ENCODE assay signal across 8 cellular contexts in the genomic region with DNA sequence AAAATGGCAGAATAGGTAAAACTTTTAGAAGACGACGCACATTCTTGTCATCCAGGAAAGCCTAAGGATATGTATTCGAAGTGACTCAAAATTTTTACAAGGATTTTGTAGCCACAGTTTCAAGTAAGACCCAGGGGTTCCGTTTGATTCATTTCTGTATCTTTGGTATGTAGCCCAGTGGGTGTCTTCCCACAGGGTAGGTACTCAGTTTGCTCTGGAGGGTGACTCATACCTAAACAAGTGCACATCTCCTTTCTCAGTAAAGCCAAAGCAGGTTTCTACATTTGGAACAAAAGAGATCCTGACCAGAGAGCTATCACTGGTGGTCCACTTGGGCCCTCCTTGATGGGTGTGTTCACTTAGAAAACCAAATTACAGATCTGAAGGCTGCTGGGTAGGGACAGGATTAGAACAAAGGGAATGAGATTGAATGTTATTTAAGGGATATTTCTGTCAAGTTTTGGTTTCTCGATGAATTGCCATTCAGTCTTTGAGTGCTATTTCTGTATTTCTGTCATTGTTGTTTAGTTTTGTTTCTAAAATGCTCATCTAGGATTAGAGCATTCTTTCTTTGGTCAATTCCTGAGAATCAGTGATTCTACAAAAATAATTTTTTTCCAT. TPM values are rescaled to one million over a fixed set of nuclear protein-coding genes. Genes with fewer than 3 reads are reported as not detected.
DNase-seq lines count a peak whose midpoint lies in the region; ATAC-seq and TF ChIP-seq lines count a peak whose summit lies in the region.

No MANE protein-coding gene starts in this region.

- H3K36me3 ChIP-seq in PC-9 (ENCODE audit: low read depth) (0 out of 2 replicates have a peak, but pooled peaks cover 12% of the 10 kb centered on the region), hepatocyte (replicated peaks; ENCODE audit: insufficient read depth, low read depth) (no peaks in the 10 kb centered on the region)
- H3K36me3 ChIP-seq in naive thymus-derived CD4-positive, alpha-beta T cell (ENCODE audit: control insufficient read depth in 2 of 3, insufficient read depth in 3 of 3, low read length in 3 of 3) = no peaks in the 10 kb centered on the region

- H3K9me3 ChIP-seq in PC-9 (ENCODE audit: insufficient read depth, low read depth) (no peaks in the 10 kb centered on the region), hepatocyte (ENCODE audit: low read depth) (no peaks in the 10 kb centered on the region)
- no peaks in the 10 kb centered on the region for H3K9me3 ChIP-seq in naive thymus-derived CD4-positive, alpha-beta T cell (ENCODE audit: control insufficient read depth in 2 of 3, low read length in 3 of 3)

- no peaks in the 10 kb centered on the region for H3K27me3 Mint-ChIP-seq in naive thymus-derived CD4-positive, alpha-beta T cell
- H3K27me3 Mint-ChIP-seq in naive thymus-derived CD8-positive, alpha-beta T cell = peaks cover 0 to 5% (median 0%) of the 10 kb centered on the region in 5 donors

- intact Hi-C loops in PC-9 (cut with micrococcal nuclease; ENCODE audit: unreplicated experiment) = loop anchor here (1.0 kb wide), 2 partner anchors 11 to 24 kb away; no protein-coding TSS in a partner anchor
- intact Hi-C loops in naive thymus-derived CD4-positive, alpha-beta T cell (cut with micrococcal nuclease) = no loop called here

- TF ChIP-seq CTCF in HFF-Myc (IDR thresholded peaks at IDR 0.05; ENCODE audit: low read depth, low read length, missing control alignments) (no peak), PC-9 (conservative IDR thresholded peaks at IDR 0.05) (no peak), hepatocyte (IDR thresholded peaks at IDR 0.05; ENCODE audit: poor library complexity) (no peak)

- DNase-seq in HFF-Myc (ENCODE audit: extremely low read depth, low read depth) (peak; percentile 44), PC-9 (peak; percentile 50 to 98), hepatocyte (ENCODE audit: low spot score) (peak; percentile 10), T-helper 9 cell (no peak), NCI-H2196 (lab: John Stamatoyannopoulos, UW; ENCODE audit: unreplicated experiment) (no peak)
- no peak for DNase-seq in naive thymus-derived CD4-positive, alpha-beta T cell
- no peak for DNase-seq in naive thymus-derived CD8-positive, alpha-beta T cell

- H3K79me2 ChIP-seq in PC-9 (ENCODE audit: low read depth) (peaks cover 12% of the 10 kb centered on the region; the same call in 1 of the 2 replicates), hepatocyte (peaks cover 55% of the 10 kb centered on the region)

- H3K27ac Mint-ChIP-seq in naive thymus-derived CD4-positive, alpha-beta T cell = peak overlapping the region in 1 of 9 donors; percentile 33
- H3K27ac Mint-ChIP-seq in naive thymus-derived CD8-positive, alpha-beta T cell = no peak overlapping the region

- no peak overlapping the region for H3K4me3 Mint-ChIP-seq in naive thymus-derived CD4-positive, alpha-beta T cell
- H3K4me3 Mint-ChIP-seq in naive thymus-derived CD8-positive, alpha-beta T cell = no peak overlapping the region

- H3K36me3 Mint-ChIP-seq in naive thymus-derived CD4-positive, alpha-beta T cell = no peaks in the 10 kb centered on the region
- H3K36me3 Mint-ChIP-seq in naive thymus-derived CD8-positive, alpha-beta T cell = no peaks in the 10 kb centered on the region

- H3K27ac ChIP-seq in PC-9 (peak overlapping the region; percentile 83), hepatocyte (peak overlapping the region; percentile 81)
- H3K27ac ChIP-seq in naive thymus-derived CD4-positive, alpha-beta T cell (ENCODE audit: low read depth, low read length) = no peak overlapping the region

- H3K4me1 ChIP-seq in PC-9 (replicated peaks; ENCODE audit: insufficient read depth) (peaks cover 39% of the 10 kb centered on the region), hepatocyte (ENCODE audit: insufficient read depth) (peaks cover 8% of the 10 kb centered on the region)
- H3K4me1 ChIP-seq in naive thymus-derived CD4-positive, alpha-beta T cell (ENCODE audit: control insufficient read depth in 2 of 2, insufficient read depth in 2 of 2, low read length in 2 of 2) = no peaks in the 10 kb centered on the region

- no TSS peak for BruUV-seq in PC-9 (replicated peaks; lab: Mats Ljungman, UMichigan)

- peak; percentile 99 for ATAC-seq in GM18502 (IDR thresholded peaks at IDR 0.05; ENCODE audit: poor library complexity, unreplicated experiment)
- no peak for ATAC-seq in naive thymus-derived CD4-positive, alpha-beta T cell
- no peak for ATAC-seq in naive thymus-derived CD8-positive, alpha-beta T cell

- no peak overlapping the region for H3K4me3 ChIP-seq in HFF-Myc (replicated peaks; ENCODE audit: low read depth, low read length)
- H3K4me3 ChIP-seq in PC-9 = no peak overlapping the region
- H3K4me3 ChIP-seq in hepatocyte = no peak overlapping the region
- no peak overlapping the region for H3K4me3 ChIP-seq in naive thymus-derived CD4-positive, alpha-beta T cell (ENCODE audit: low read length)

- H3K4me1 Mint-ChIP-seq in naive thymus-derived CD4-positive, alpha-beta T cell = peaks cover 0 to 5% (median 0%) of the 10 kb centered on the region in 7 donors
- no peaks in the 10 kb centered on the region for H3K4me1 Mint-ChIP-seq in naive thymus-derived CD8-positive, alpha-beta T cell

- 76% methylated on average over 5 of the region's 5 CpGs for WGBS in hepatocyte (ENCODE audit: low lambda C conversion rate, missing lambda C conversion rate)

- POLR2A ChIA-PET in PC-9 (lab: Charles Lee; ENCODE audit: unreplicated experiment) = interaction anchor here (0.6 to 1.9 kb wide), 4 partner anchors 25 to 281 kb away, joined by 4 to 7 read pairs (median 6); a partner anchor contains a TSS
- POLR2A ChIA-PET in naive thymus-derived CD4-positive, alpha-beta T cell (lab: Charles Lee) = no interaction called here
- POLR2A ChIA-PET in naive thymus-derived CD8-positive, alpha-beta T cell (lab: Charles Lee) = no interaction called here

- H3F3A ChIP-seq in PC-9 (ENCODE audit: insufficient read depth, low read depth) = peaks cover 29% of the 10 kb centered on the region

- H3K4me2 ChIP-seq in PC-9 (peak overlapping the region; percentile 62), hepatocyte (no peak overlapping the region)

- H3K9me3 Mint-ChIP-seq in naive thymus-derived CD4-positive, alpha-beta T cell = no peaks in the 10 kb centered on the region
- no peaks in the 10 kb centered on the region for H3K9me3 Mint-ChIP-seq in naive thymus-derived CD8-positive, alpha-beta T cell

- H3K27me3 ChIP-seq in PC-9 (ENCODE audit: insufficient read depth, low read depth) = no peaks in the 10 kb centered on the region
- H3K27me3 ChIP-seq in hepatocyte = no peaks in the 10 kb centered on the region
- H3K27me3 ChIP-seq in naive thymus-derived CD4-positive, alpha-beta T cell (ENCODE audit: control insufficient read depth in 2 of 2, insufficient read depth in 2 of 2, low read length in 2 of 2) = no peaks in the 10 kb centered on the region

- H2AFZ ChIP-seq in PC-9 (no peak overlapping the region), hepatocyte (no peak overlapping the region)

- no peaks in the 10 kb centered on the region for H3K9me2 ChIP-seq in PC-9 (ENCODE audit: insufficient read depth)
- no peaks in the 10 kb centered on the region for H3K9me2 ChIP-seq in hepatocyte (replicated peaks; ENCODE audit: insufficient read depth)

- CTCF ChIA-PET in PC-9 (lab: Charles Lee) = no interaction called here
- CTCF ChIA-PET in naive thymus-derived CD4-positive, alpha-beta T cell (lab: Charles Lee) = no interaction called here

- H4K20me1 ChIP-seq in PC-9 (ENCODE audit: insufficient read depth) (no peaks in the 10 kb centered on the region), hepatocyte (ENCODE audit: insufficient read depth, poor library complexity, severe bottlenecking) (no peaks in the 10 kb centered on the region)

RNA-seq across cellular contexts. Expression of a gene that starts 56.1 kb away (rescaled TPM):
- total RNA-seq in PC-9 (2021) (221 and 257 TPM in 2 replicates), hepatocyte (315 and 361 TPM in 2 replicates)
- polyA plus RNA-seq in hepatocyte = 244 and 277 TPM in 2 replicates
- 1 to 10 TPM in 1 of 5 experiments, under 1 TPM in 2, not detected in 2; 0.16 to 2.4 (median 0.27) TPM for total RNA-seq in naive thymus-derived CD4-positive, alpha-beta T cell
- not detected for polyA plus RNA-seq in naive thymus-derived CD4-positive, alpha-beta T cell
- total RNA-seq in naive thymus-derived CD8-positive, alpha-beta T cell = not detected
- not detected for polyA plus RNA-seq in naive thymus-derived CD8-positive, alpha-beta T cell

Comparison
In these comparisons a context has a peak if more than half of its experiments do, and no peak if none do; other contexts are left out.
1. DNase-seq: peak in HFF-Myc (single experiment), PC-9 (2 of 2) and hepatocyte (single experiment); none in naive thymus-derived CD4-positive, alpha-beta T cell (0 of 9), T-helper 9 cell (single experiment), naive thymus-derived CD8-positive, alpha-beta T cell (0 of 10) and NCI-H2196 (single experiment).
2. RNA of a gene that starts 56.1 kb away (total RNA-seq): 315 to 361 TPM in hepatocyte and 221 to 257 TPM in PC-9; 0.16 to 2.4 TPM in naive thymus-derived CD4-positive, alpha-beta T cell and not detected in naive thymus-derived CD8-positive, alpha-beta T cell; every median in the first group is over 10 times any median in the second.